In the genomic region with DNA sequence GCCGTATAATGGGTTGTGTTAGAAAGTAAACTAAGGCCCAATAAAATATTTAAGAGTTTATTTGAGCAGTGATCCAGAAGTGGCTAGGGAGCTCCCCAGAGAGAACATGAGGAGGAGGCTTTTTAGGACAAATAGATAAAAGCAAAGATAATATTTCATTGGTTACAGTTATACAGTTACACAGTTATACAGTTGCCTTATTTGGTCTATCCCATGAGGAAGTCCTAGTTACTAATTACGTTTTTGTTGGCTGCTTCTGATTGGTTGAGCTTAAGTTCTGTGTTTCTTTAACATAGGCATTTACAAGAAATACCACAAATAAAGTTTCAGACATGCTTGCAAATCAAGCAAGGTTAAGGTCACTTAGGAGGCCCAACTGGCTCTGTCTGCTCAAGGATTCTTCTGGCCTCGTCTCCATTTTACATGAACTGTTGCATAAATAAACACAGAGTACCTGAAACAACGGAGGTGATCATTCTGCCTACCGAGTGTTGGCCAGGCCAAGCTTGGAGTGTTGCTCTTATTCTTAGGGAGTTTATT, we compare ENCODE assay signal across 8 cellular contexts. TPM values are rescaled to one million over a fixed set of nuclear protein-coding genes. Genes with fewer than 3 reads are reported as not detected.
DNase-seq lines count a peak whose midpoint lies in the region; ATAC-seq and TF ChIP-seq lines count a peak whose summit lies in the region.

No MANE protein-coding gene starts in this region.

- peaks cover 84% of the 10 kb centered on the region for H3K27me3 Mint-ChIP-seq in T-helper 2 cell treated with Interferon-gamma antibody and Interleukin-4, amounts not matched to agents 5 μg/mL and 100 μg/mL, for 36 hours (ENCODE audit: low read depth)

- H3K4me1 Mint-ChIP-seq in T-helper 2 cell treated with Interferon-gamma antibody and Interleukin-4, amounts not matched to agents 5 μg/mL and 100 μg/mL, for 36 hours (ENCODE audit: low read depth) = peaks cover 18% of the 10 kb centered on the region

- DNase-seq in AG08396 (ENCODE audit: low spot score) (peak; percentile 85), fibroblast of pulmonary artery (ENCODE audit: low read depth) (peak; percentile 81), omental fat pad (ENCODE audit: low spot score) (no peak), HK-2 (ENCODE audit: unreplicated experiment) (no peak)
- no peak for DNase-seq in T-helper 2 cell treated with Interferon-gamma antibody and Interleukin-4, amounts not matched to agents 5 μg/mL and 100 μg/mL, for 36 hours (ENCODE audit: low spot score)
- DNase-seq in activated CD4-positive, alpha-beta T cell treated with anti-CD3 and anti-CD28 coated beads, Interleukin-2, amount 50 U/mL, for 1 hour = no peak

- peak overlapping the region; percentile 59 for H3K4me3 Mint-ChIP-seq in T-helper 2 cell treated with Interferon-gamma antibody and Interleukin-4, amounts not matched to agents 5 μg/mL and 100 μg/mL, for 36 hours

- no peak overlapping the region for H3K4me3 ChIP-seq in fibroblast of pulmonary artery (replicated peaks; ENCODE audit: low read depth, low read length)

- no peak overlapping the region for H3K27ac Mint-ChIP-seq in T-helper 2 cell treated with Interferon-gamma antibody and Interleukin-4, amounts not matched to agents 5 μg/mL and 100 μg/mL, for 36 hours

- ATAC-seq in GM18870 (IDR thresholded peaks at IDR 0.05; ENCODE audit: unreplicated experiment) (peak; percentile 91), HG03196 (IDR thresholded peaks at IDR 0.05; ENCODE audit: unreplicated experiment) (peak; percentile 85), omental fat pad (ENCODE audit: low FRiP score) (peak; percentile 60)

- no peaks in the 10 kb centered on the region for H3K36me3 Mint-ChIP-seq in T-helper 2 cell treated with Interferon-gamma antibody and Interleukin-4, amounts not matched to agents 5 μg/mL and 100 μg/mL, for 36 hours (ENCODE audit: low read depth)

- no peak for TF ChIP-seq CTCF in fibroblast of pulmonary artery (IDR thresholded peaks at IDR 0.05; ENCODE audit: low read length, missing control alignments)
- no peak for TF ChIP-seq CTCF in omental fat pad (IDR thresholded peaks at IDR 0.05)

- no peaks in the 10 kb centered on the region for H3K9me3 Mint-ChIP-seq in T-helper 2 cell treated with Interferon-gamma antibody and Interleukin-4, amounts not matched to agents 5 μg/mL and 100 μg/mL, for 36 hours

RNA-seq across cellular contexts. Expression of gene UBD, which starts 7.0 kb away (rescaled TPM):
- total RNA-seq in omental fat pad = 1 to 10 TPM in 2 of 4 donors, not detected in 2; 1.1 to 4.9 TPM

RNA-seq across cellular contexts. Expression of gene OR2H2, which starts 32.3 kb away (rescaled TPM):
- not detected for total RNA-seq in omental fat pad

Comparison
In these comparisons a context has a peak if more than half of its experiments do, and no peak if none do; other contexts are left out.
1. DNase-seq: peak in AG08396 (single experiment) and fibroblast of pulmonary artery (single experiment); none in T-helper 2 cell treated with Interferon-gamma antibody and Interleukin-4, amounts not matched to agents 5 μg/mL and 100 μg/mL, for 36 hours (single experiment), omental fat pad (single experiment), HK-2 (single experiment) and activated CD4-positive, alpha-beta T cell treated with anti-CD3 and anti-CD28 coated beads, Interleukin-2, amount 50 U/mL, for 1 hour (single experiment).
2. Peak in every context shown above with its lines, with median percentiles within 50 percentile points of each other: ATAC-seq.